17 cellular contexts compared by ENCODE assay signal in the genomic region with DNA sequence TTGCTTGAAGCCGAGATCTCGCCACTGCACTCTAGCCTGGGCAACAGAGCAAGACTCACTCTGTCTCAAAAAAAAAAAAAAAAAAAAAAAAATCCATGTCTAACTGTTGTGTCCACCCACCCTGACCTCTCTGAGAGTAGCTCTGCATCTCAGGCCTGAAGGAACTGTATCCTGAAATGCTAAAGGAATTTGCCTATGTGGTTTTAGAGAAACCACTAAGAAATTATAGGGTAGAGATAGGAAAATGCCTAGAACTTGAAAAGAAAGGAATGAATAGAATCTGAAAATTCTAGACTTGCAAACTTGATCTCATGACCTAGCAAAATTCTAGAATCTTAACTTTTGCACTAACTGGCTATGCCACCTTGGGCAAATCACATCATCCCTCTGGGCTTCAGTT.
DNase-seq lines count a peak whose midpoint lies in the region; TF ChIP-seq lines count a peak whose summit lies in the region.
"Had no signal": no experiment of that assay in that cellular context is flagged by ENCODE, and none has a peak within 500 bp of the region (broad histone marks: within the 10 kb centered on the region; RNA-seq: fewer than 3 reads in every experiment).

No MANE protein-coding gene starts in this region.

- no peak overlapping the region for H2BK5ac ChIP-seq in trophoblast cell (ENCODE audit: low read depth, low read length, poor library complexity)

- no peak for TF ChIP-seq CTCF in BJ (IDR thresholded peaks at IDR 0.05; ENCODE audit: insufficient read depth, low read depth, low read length)
- no peak for TF ChIP-seq CTCF in CD14-positive monocyte (IDR thresholded peaks at IDR 0.05)

- H3K4me3 ChIP-seq in BJ (ENCODE audit: low read depth, low read length) (no peak overlapping the region), trophoblast cell (ENCODE audit: low read depth, low read length) (no peak overlapping the region), HAP-1 (no peak overlapping the region)
- H3K4me3 ChIP-seq: K562, SK-N-MC had no signal

- no peak overlapping the region for H3K27ac Mint-ChIP-seq in CD14-positive monocyte
- H3K27ac Mint-ChIP-seq: CD4-positive, alpha-beta memory T cell; T-cell had no signal

- no peak overlapping the region for H3K18ac ChIP-seq in trophoblast cell (ENCODE audit: low read length)

- in situ Hi-C loops in HAP-1 (cut with MboI; ENCODE audit: low sequenced_read_pairs) = no loop called here

- no peaks in the 10 kb centered on the region for H3K27me3 ChIP-seq in BJ (ENCODE audit: control insufficient read depth, insufficient read depth, low read length)
- H3K27me3 ChIP-seq in trophoblast cell (ENCODE audit: insufficient read depth, low read length) = no peaks in the 10 kb centered on the region
- peaks cover 2% of the 10 kb centered on the region; the same call in 1 of the 2 replicates for H3K27me3 ChIP-seq in HAP-1 (ENCODE audit: low read depth)
- H3K27me3 ChIP-seq: BE2C had no signal

- H3K4me2 ChIP-seq in trophoblast cell (ENCODE audit: low read length) = no peak overlapping the region

- no peak overlapping the region for H3K4ac ChIP-seq in trophoblast cell (ENCODE audit: low read depth, low read length)

- no peak overlapping the region for H2AFZ ChIP-seq in trophoblast cell (ENCODE audit: insufficient read depth, low read length, poor library complexity)

- H4K12ac ChIP-seq in trophoblast cell (ENCODE audit: low read depth, low read length) = no peak overlapping the region

- H3K27ac ChIP-seq in trophoblast cell (ENCODE audit: low read depth, low read length) = no peak overlapping the region
- H3K27ac ChIP-seq: SK-N-MC had no signal

- no peak overlapping the region for H3K4me3 Mint-ChIP-seq in CD14-positive monocyte
- H3K4me3 Mint-ChIP-seq: CD4-positive, alpha-beta memory T cell; T-cell had no signal

- no peaks in the 10 kb centered on the region for H3K9me3 Mint-ChIP-seq in CD14-positive monocyte
- H3K9me3 Mint-ChIP-seq: CD4-positive, alpha-beta memory T cell had no signal

- no peaks in the 10 kb centered on the region for H3K4me1 Mint-ChIP-seq in CD14-positive monocyte
- H3K4me1 Mint-ChIP-seq: CD4-positive, alpha-beta memory T cell; T-cell had no signal

- H3K36me3 ChIP-seq in BJ (ENCODE audit: control insufficient read depth, insufficient read depth, low read length) (no peaks in the 10 kb centered on the region), trophoblast cell (ENCODE audit: control insufficient read depth in 1 of 2, insufficient read depth in 2 of 2, low read length in 2 of 2) (no peaks in the 10 kb centered on the region), HAP-1 (replicated peaks) (no peaks in the 10 kb centered on the region)

- H3K79me2 ChIP-seq in trophoblast cell (ENCODE audit: control insufficient read depth, insufficient read depth, low read length, poor library complexity) = no peaks in the 10 kb centered on the region

- POLR2A ChIA-PET in BJ (lab: Charles Lee) = interaction anchor here (0.6 kb wide), 2 partner anchors 31 to 101 kb away, joined by 3 read pairs; no protein-coding TSS in a partner anchor

- no peak overlapping the region for H2BK12ac ChIP-seq in trophoblast cell (ENCODE audit: low read length)

- CTCF ChIA-PET in BJ (lab: Yijun Ruan, JAX) = no interaction called here

- H2BK120ac ChIP-seq in trophoblast cell (ENCODE audit: insufficient read depth, low read length, poor library complexity) = no peak overlapping the region

- no peak overlapping the region for H3K14ac ChIP-seq in trophoblast cell (ENCODE audit: low read length)

- H3K27me3 Mint-ChIP-seq in CD14-positive monocyte (ENCODE audit: low read depth in 3 of 3) = peaks cover 3 to 8% (median 3%) of the 10 kb centered on the region in 3 donors

- no peaks in the 10 kb centered on the region for H3K9me3 ChIP-seq in trophoblast cell (ENCODE audit: insufficient read depth, low read depth, low read length)
- H3K9me3 ChIP-seq in HAP-1 = no peaks in the 10 kb centered on the region
- H3K9me3 ChIP-seq: BE2C had no signal

- no CpG with 5 or more reads among the region's 2 CpGs for WGBS in trophoblast cell (ENCODE audit: extremely low coverage, insufficient coverage, insufficient read length)

- intact Hi-C loops in CD14-positive monocyte (cut with micrococcal nuclease) = no loop called here

- no peak overlapping the region for H2AK5ac ChIP-seq in trophoblast cell (ENCODE audit: low read length)

- peak; percentile 34 for DNase-seq in BJ (ENCODE audit: low read depth)
- peak; percentile 33 for DNase-seq in HT1080 (ENCODE audit: low read depth)
- DNase-seq in astrocyte of the hippocampus (ENCODE audit: low read depth, low spot score) = peak; percentile 64
- DNase-seq in activated CD4-positive, alpha-beta T cell treated with anti-CD3 and anti-CD28 coated beads for 1 hour = no peak
- DNase-seq in CD14-positive monocyte (ENCODE audit: low spot score) = no peak
- no peak for DNase-seq in trophoblast cell
- DNase-seq in HAP-1 (ENCODE audit: low spot score in 2 of 2) = no peak
- DNase-seq: ACHN; BE2C; CD4-positive, alpha-beta memory T cell; H7; NCI-H1694 treated with DMSO at 0.1 percent for 48 hours; NK-92 treated with Interleukin-12 subunit alpha and Interleukin-12 subunit beta, amount 100 ng/mL, for 24 hours; SHP77; T-cell had no signal

- no peak overlapping the region for H4K91ac ChIP-seq in trophoblast cell (ENCODE audit: low read depth, low read length)

- H3K4me1 ChIP-seq in trophoblast cell (ENCODE audit: control insufficient read depth in 1 of 2, insufficient read depth in 2 of 2, low read length in 2 of 2) (no peaks in the 10 kb centered on the region), HAP-1 (no peaks in the 10 kb centered on the region; the same call in 1 of the 2 replicates)

- no peak overlapping the region for H3K9ac ChIP-seq in trophoblast cell (ENCODE audit: low read length)

- H3K36me3 Mint-ChIP-seq in CD14-positive monocyte = no peaks in the 10 kb centered on the region
- H3K36me3 Mint-ChIP-seq: CD4-positive, alpha-beta memory T cell; T-cell had no signal

- H3K23ac ChIP-seq in trophoblast cell (ENCODE audit: low read length) = no peak overlapping the region

- no peak overlapping the region for H4K8ac ChIP-seq in trophoblast cell (ENCODE audit: low read depth, low read length)

- H3K79me1 ChIP-seq in trophoblast cell (ENCODE audit: low read length) = no peaks in the 10 kb centered on the region

Comparison
In these comparisons a context has a peak if more than half of its experiments do, and no peak if none do; other contexts are left out.
1. DNase-seq: peak in BJ (single experiment), HT1080 (single experiment) and astrocyte of the hippocampus (single experiment); none in activated CD4-positive, alpha-beta T cell treated with anti-CD3 and anti-CD28 coated beads for 1 hour (single experiment), CD14-positive monocyte (single experiment), trophoblast cell (0 of 2) and HAP-1 (0 of 2).